20 cellular contexts compared by ENCODE assay signal in genomic region chr2:211673054-211673628, GRCh38.
"Had no signal": no experiment of that assay in that cellular context is flagged by ENCODE, and none has a peak within 500 bp of the region (broad histone marks: within the 10 kb centered on the region; RNA-seq: fewer than 3 reads in every experiment).

No MANE protein-coding gene starts in this region.

- H3K9me3 ChIP-seq: esophagus muscularis mucosa, gastroesophageal sphincter, heart left ventricle, left lung, lower lobe of right lung, mucosa of descending colon had no signal

- ATAC-seq: foreskin keratinocyte, gastroesophageal sphincter, left lung, lower lobe of right lung, mucosa of descending colon had no signal

- H3K36me3 ChIP-seq: esophagus muscularis mucosa, gastroesophageal sphincter, heart left ventricle, left lung, lower lobe of right lung had no signal

- DNase-seq: dermis blood vessel endothelial cell; dorsolateral prefrontal cortex; effector CD4-positive, alpha-beta T cell; effector memory CD4-positive, alpha-beta T cell; foreskin keratinocyte; heart left ventricle; hypothalamus; immature natural killer cell; islet precursor cell; kidney; kidney glomerular epithelial cell; left lung; lower lobe of right lung; mesenchymal stem cell; mucosa of descending colon; naive B cell had no signal

- H3K27me3 ChIP-seq: dorsolateral prefrontal cortex, esophagus muscularis mucosa, foreskin keratinocyte, gastroesophageal sphincter, heart left ventricle, hepatocyte, left lung had no signal

- H3K4me3 ChIP-seq: coronary artery, dorsolateral prefrontal cortex, esophagus muscularis mucosa, gastroesophageal sphincter, heart left ventricle, hepatocyte, left lung, lower lobe of right lung, mucosa of descending colon had no signal

- H3K27ac ChIP-seq: coronary artery, dorsolateral prefrontal cortex, esophagus muscularis mucosa, foreskin keratinocyte, gastroesophageal sphincter, heart left ventricle, hepatocyte, left lung, lower lobe of right lung had no signal

- H3K4me1 ChIP-seq: esophagus muscularis mucosa, foreskin keratinocyte, gastroesophageal sphincter, heart left ventricle, left lung, lower lobe of right lung had no signal
